Comparison of ENCODE assay signal across 8 cellular contexts in the genomic region with DNA sequence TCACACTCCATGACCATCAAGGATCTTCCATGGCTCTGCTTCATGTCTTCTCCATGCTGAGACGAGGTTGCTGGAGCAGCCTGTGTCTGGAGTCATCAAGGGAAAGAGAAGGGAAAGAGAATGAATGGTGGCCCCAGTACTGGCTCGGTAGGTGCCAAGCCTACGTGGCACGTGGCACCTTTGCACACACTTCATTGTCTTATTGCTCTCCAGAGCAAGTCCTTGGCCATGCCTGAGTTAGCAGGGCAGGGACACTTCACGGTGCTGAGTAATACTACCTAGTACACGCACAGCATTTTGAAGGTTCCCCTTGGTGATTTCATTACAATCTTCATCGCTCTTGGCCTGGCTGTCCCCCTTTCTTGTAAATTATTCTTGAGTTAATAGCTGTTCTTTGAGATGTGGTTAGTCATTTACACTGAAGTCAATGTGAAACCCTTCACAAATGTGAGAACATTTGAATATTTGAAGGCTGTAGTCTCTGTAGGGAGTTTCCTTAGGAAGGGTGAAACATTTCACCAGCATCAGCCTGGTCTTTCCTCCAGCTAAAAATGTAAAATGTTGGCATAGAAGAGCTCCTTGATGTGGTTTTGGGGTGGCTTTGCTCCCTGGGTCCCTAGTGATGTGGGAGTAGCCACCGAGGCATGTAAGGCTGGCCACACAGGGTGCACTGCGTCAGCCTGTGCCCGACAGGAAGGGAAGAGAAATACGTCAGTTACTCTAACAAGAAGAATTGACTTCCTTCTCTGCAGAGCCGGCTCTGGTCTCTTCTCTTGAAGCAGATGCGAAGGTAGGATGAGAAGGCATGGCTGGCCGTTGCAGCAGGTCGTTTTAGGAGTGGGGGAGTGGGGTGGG. TPM values are rescaled to one million over a fixed set of nuclear protein-coding genes. Genes with fewer than 3 reads are reported as not detected.
DNase-seq lines count a peak whose midpoint lies in the region; ATAC-seq and TF ChIP-seq lines count a peak whose summit lies in the region.

A gene with protein sequence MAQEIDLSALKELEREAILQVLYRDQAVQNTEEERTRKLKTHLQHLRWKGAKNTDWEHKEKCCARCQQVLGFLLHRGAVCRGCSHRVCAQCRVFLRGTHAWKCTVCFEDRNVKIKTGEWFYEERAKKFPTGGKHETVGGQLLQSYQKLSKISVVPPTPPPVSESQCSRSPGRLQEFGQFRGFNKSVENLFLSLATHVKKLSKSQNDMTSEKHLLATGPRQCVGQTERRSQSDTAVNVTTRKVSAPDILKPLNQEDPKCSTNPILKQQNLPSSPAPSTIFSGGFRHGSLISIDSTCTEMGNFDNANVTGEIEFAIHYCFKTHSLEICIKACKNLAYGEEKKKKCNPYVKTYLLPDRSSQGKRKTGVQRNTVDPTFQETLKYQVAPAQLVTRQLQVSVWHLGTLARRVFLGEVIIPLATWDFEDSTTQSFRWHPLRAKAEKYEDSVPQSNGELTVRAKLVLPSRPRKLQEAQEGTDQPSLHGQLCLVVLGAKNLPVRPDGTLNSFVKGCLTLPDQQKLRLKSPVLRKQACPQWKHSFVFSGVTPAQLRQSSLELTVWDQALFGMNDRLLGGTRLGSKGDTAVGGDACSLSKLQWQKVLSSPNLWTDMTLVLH (plus strand): TSS at position 766 of the 855 bp plus-strand sequence. CDS start 13,215 bp downstream, outside the sequence.

- peaks cover 65% of the 10 kb centered on the region for H3K4me1 Mint-ChIP-seq in activated T-helper 2 cell treated with anti-CD3 and anti-CD28 coated beads, Interferon-gamma antibody, Interleukin-2, Interleukin-4, amounts not matched to agents 10 μg/mL and 5 μg/mL and 100 μg/mL, durations not matched to agents 14 hours and 24 hours and 36 hours (ENCODE audit: low read depth)
- peaks cover 28% of the 10 kb centered on the region for H3K4me1 Mint-ChIP-seq in nephron progenitor cell

- peaks cover 24% of the 10 kb centered on the region for H3K79me2 ChIP-seq in PC-9 (ENCODE audit: low read depth)

- TF ChIP-seq POLR2A in tibial nerve (IDR thresholded peaks at IDR 0.05): peak in 1 of 2 donors; percentile 37

- no peaks in the 10 kb centered on the region for H3K9me3 ChIP-seq in PC-9 (ENCODE audit: insufficient read depth, low read depth)
- no peaks in the 10 kb centered on the region for H3K9me3 ChIP-seq in left ventricle myocardium inferior (replicated peaks)
- H3K9me3 ChIP-seq in tibial nerve: no peaks in the 10 kb centered on the region

- ATAC-seq in GM18867 (IDR thresholded peaks at IDR 0.05; ENCODE audit: unreplicated experiment) (peak; percentile 55), HG02973 (IDR thresholded peaks at IDR 0.05; ENCODE audit: unreplicated experiment) (peak; percentile 41)

- H3K27me3 ChIP-seq in PC-9 (ENCODE audit: insufficient read depth, low read depth) (no peaks in the 10 kb centered on the region), left ventricle myocardium inferior (ENCODE audit: low read depth) (no peaks in the 10 kb centered on the region), tibial nerve (no peaks in the 10 kb centered on the region)

- POLR2A ChIA-PET in PC-9 (lab: Charles Lee; ENCODE audit: unreplicated experiment): no interaction called here

- no peak for TF ChIP-seq CTCF in PC-9 (conservative IDR thresholded peaks at IDR 0.05)
- TF ChIP-seq CTCF in left ventricle myocardium inferior (IDR thresholded peaks at IDR 0.05; ENCODE audit: borderline replicate concordance): no peak
- TF ChIP-seq CTCF in tibial nerve (IDR thresholded peaks at IDR 0.05): no peak
- no peak for TF ChIP-seq CTCF in nephron progenitor cell (IDR thresholded peaks at IDR 0.05)

- no peak within 1 kb of the TSS for H2AFZ ChIP-seq in PC-9

- H3K27me3 Mint-ChIP-seq in activated T-helper 2 cell treated with anti-CD3 and anti-CD28 coated beads, Interferon-gamma antibody, Interleukin-2, Interleukin-4, amounts not matched to agents 10 μg/mL and 5 μg/mL and 100 μg/mL, durations not matched to agents 14 hours and 24 hours and 36 hours (ENCODE audit: low read depth): no peaks in the 10 kb centered on the region
- H3K27me3 Mint-ChIP-seq in nephron progenitor cell (ENCODE audit: low read depth, poor library complexity): peaks cover 25% of the 10 kb centered on the region

- CTCF ChIA-PET in PC-9 (lab: Charles Lee): interaction anchor here (0.6 to 1.2 kb wide), 2 partner anchors 8 to 42 kb away, joined by 3 to 5 read pairs; no protein-coding TSS in a partner anchor

- peaks cover 44% of the 10 kb centered on the region for H3F3A ChIP-seq in PC-9 (ENCODE audit: insufficient read depth, low read depth)

- H3K4me2 ChIP-seq in PC-9: peak within 1 kb of the TSS; percentile 33

- H3K27ac Mint-ChIP-seq in activated T-helper 2 cell treated with anti-CD3 and anti-CD28 coated beads, Interferon-gamma antibody, Interleukin-2, Interleukin-4, amounts not matched to agents 10 μg/mL and 5 μg/mL and 100 μg/mL, durations not matched to agents 14 hours and 24 hours and 36 hours: peak within 1 kb of the TSS; percentile 92
- no peak within 1 kb of the TSS for H3K27ac Mint-ChIP-seq in nephron progenitor cell

- H3K4me3 ChIP-seq in PC-9 (no peak within 1 kb of the TSS), left ventricle myocardium inferior (no peak within 1 kb of the TSS), tibial nerve (no peak within 1 kb of the TSS)

- no peaks in the 10 kb centered on the region for H3K9me3 Mint-ChIP-seq in activated T-helper 2 cell treated with anti-CD3 and anti-CD28 coated beads, Interferon-gamma antibody, Interleukin-2, Interleukin-4, amounts not matched to agents 10 μg/mL and 5 μg/mL and 100 μg/mL, durations not matched to agents 14 hours and 24 hours and 36 hours
- H3K9me3 Mint-ChIP-seq in nephron progenitor cell: no peaks in the 10 kb centered on the region

- no peaks in the 10 kb centered on the region for H3K9me2 ChIP-seq in PC-9 (ENCODE audit: insufficient read depth)

- H4K20me1 ChIP-seq in PC-9 (ENCODE audit: insufficient read depth): no peaks in the 10 kb centered on the region

- TF ChIP-seq EP300 in tibial nerve (IDR thresholded peaks at IDR 0.05): peak in 1 of 2 donors; percentile 57

- H3K36me3 Mint-ChIP-seq in activated T-helper 2 cell treated with anti-CD3 and anti-CD28 coated beads, Interferon-gamma antibody, Interleukin-2, Interleukin-4, amounts not matched to agents 10 μg/mL and 5 μg/mL and 100 μg/mL, durations not matched to agents 14 hours and 24 hours and 36 hours (ENCODE audit: low read depth): peaks cover 44% of the 10 kb centered on the region
- no peaks in the 10 kb centered on the region for H3K36me3 Mint-ChIP-seq in nephron progenitor cell (ENCODE audit: low read depth)

- intact Hi-C loops in PC-9 (cut with micrococcal nuclease; ENCODE audit: unreplicated experiment): loop anchor here (5.0 to 10.0 kb wide), 4 partner anchors 38 to 885 kb away; no protein-coding TSS in a partner anchor
- intact Hi-C loops in activated T-helper 2 cell treated with anti-CD3 and anti-CD28 coated beads, Interferon-gamma antibody, Interleukin-2, Interleukin-4, amounts not matched to agents 10 μg/mL and 5 μg/mL and 100 μg/mL, durations not matched to agents 14 hours and 24 hours and 36 hours (cut with micrococcal nuclease): loop anchor here (1.0 to 10.0 kb wide), 10 partner anchors 72 to 1187 kb away; a partner anchor contains a TSS
- intact Hi-C loops in left ventricle myocardium inferior (cut with micrococcal nuclease): no loop called here

- no peak for DNase-seq in PC-9
- peak; percentile 80 for DNase-seq in activated T-helper 2 cell treated with anti-CD3 and anti-CD28 coated beads, Interferon-gamma antibody, Interleukin-2, Interleukin-4, amounts not matched to agents 10 μg/mL and 5 μg/mL and 100 μg/mL, durations not matched to agents 14 hours and 24 hours and 36 hours (ENCODE audit: low spot score)
- DNase-seq in left ventricle myocardium inferior: no peak
- peak; percentile 51 for DNase-seq in stimulated activated CD4-positive, alpha-beta T cell treated with anti-CD3 and anti-CD28 coated beads, Interleukin-2, amount 100 ng/mL, for 4 hours (ENCODE audit: low read depth)
- no peak for DNase-seq in tibial nerve (ENCODE audit: low spot score in 2 of 2)
- no peak for DNase-seq in nephron progenitor cell

- 52 to 55% methylated on average over 15 of the region's 15 CpGs for WGBS in tibial nerve, 2 donors

- H3K4me1 ChIP-seq in PC-9 (replicated peaks; ENCODE audit: insufficient read depth) (peaks cover 44% of the 10 kb centered on the region), left ventricle myocardium inferior (peaks cover 43% of the 10 kb centered on the region), tibial nerve (peaks cover 0 to 16% (median 0%) of the 10 kb centered on the region in 4 donors)

- H3K36me3 ChIP-seq in PC-9 (ENCODE audit: low read depth) (no peaks in the 10 kb centered on the region), left ventricle myocardium inferior (no peaks in the 10 kb centered on the region), tibial nerve (no peaks in the 10 kb centered on the region)

- BruUV-seq in PC-9 (replicated peaks; lab: Mats Ljungman, UMichigan): no TSS peak

- H3K4me3 Mint-ChIP-seq in activated T-helper 2 cell treated with anti-CD3 and anti-CD28 coated beads, Interferon-gamma antibody, Interleukin-2, Interleukin-4, amounts not matched to agents 10 μg/mL and 5 μg/mL and 100 μg/mL, durations not matched to agents 14 hours and 24 hours and 36 hours (ENCODE audit: low read depth): peak within 1 kb of the TSS; percentile 90
- H3K4me3 Mint-ChIP-seq in nephron progenitor cell: no peak within 1 kb of the TSS

- H3K27ac ChIP-seq in PC-9: peak within 1 kb of the TSS; percentile 55
- H3K27ac ChIP-seq in left ventricle myocardium inferior (replicated peaks): peak within 1 kb of the TSS; percentile 78
- peak within 1 kb of the TSS in 2 of 4 donors; percentile 15 to 68 for H3K27ac ChIP-seq in tibial nerve

RNA-seq across cellular contexts. Expression of the gene that starts here (rescaled TPM):
- total RNA-seq in PC-9 (2021) (7.8 and 8.3 TPM in 2 replicates), left ventricle myocardium inferior (11.2 TPM), tibial nerve (1 to 10 TPM; 1.3 to 6.7 (median 3.6) TPM)
- 232 and 242 TPM in 2 replicates for total RNA-seq in activated T-helper 2 cell treated with anti-CD3 and anti-CD28 coated beads, Interferon-gamma antibody, Interleukin-2, Interleukin-4, amounts not matched to agents 10 μg/mL and 5 μg/mL and 100 μg/mL, durations not matched to agents 14 hours and 24 hours and 36 hours

Comparison
In these comparisons a context has a peak if more than half of its experiments do, and no peak if none do; other contexts are left out.
1. RNA of the gene that starts here (total RNA-seq): 232 to 242 TPM in activated T-helper 2 cell treated with anti-CD3 and anti-CD28 coated beads, Interferon-gamma antibody, Interleukin-2, Interleukin-4, amounts not matched to agents 10 μg/mL and 5 μg/mL and 100 μg/mL, durations not matched to agents 14 hours and 24 hours and 36 hours; 11.2 TPM in left ventricle myocardium inferior (single experiment), 7.8 to 8.3 TPM in PC-9 and 1.3 to 6.7 TPM in tibial nerve; every median in the first group is over 10 times any median in the second.
2. DNase-seq: peak in activated T-helper 2 cell treated with anti-CD3 and anti-CD28 coated beads, Interferon-gamma antibody, Interleukin-2, Interleukin-4, amounts not matched to agents 10 μg/mL and 5 μg/mL and 100 μg/mL, durations not matched to agents 14 hours and 24 hours and 36 hours (single experiment) and stimulated activated CD4-positive, alpha-beta T cell treated with anti-CD3 and anti-CD28 coated beads, Interleukin-2, amount 100 ng/mL, for 4 hours (single experiment); none in PC-9 (0 of 2), left ventricle myocardium inferior (single experiment), tibial nerve (0 of 2) and nephron progenitor cell (single experiment).